In genomic region chr12:124622326-124622725, GRCh38 we compare ENCODE assay signal across 21 cellular contexts.
"Had no signal": no experiment of that assay in that cellular context is flagged by ENCODE, and none has a peak within 500 bp of the region (broad histone marks: within the 10 kb centered on the region; RNA-seq: fewer than 3 reads in every experiment).

No MANE protein-coding gene starts in this region.

- H3K9me3 Mint-ChIP-seq: activated T-cell treated with anti-CD3 and anti-CD28 coated beads, Interleukin-2, amount 50 U/mL, for 24 hours; activated T-helper 2 cell treated with anti-CD3 and anti-CD28 coated beads, Interferon-gamma antibody, Interleukin-2, Interleukin-4, amounts not matched to agents 10 μg/mL and 5 μg/mL and 100 μg/mL, durations not matched to agents 14 hours and 24 hours and 36 hours; neural progenitor cell; stimulated activated naive CD8-positive, alpha-beta T cell treated with anti-CD3 and anti-CD28 coated beads, Interleukin-15, Interleukin-2, amounts not matched to agents 100 ng/mL and 50 ng/mL, for 24 hours had no signal

- H3K4me2 ChIP-seq: hepatocyte, neural progenitor cell had no signal

- H3K4me3 Mint-ChIP-seq: activated T-cell treated with anti-CD3 and anti-CD28 coated beads, Interleukin-2, amount 50 U/mL, for 24 hours; brain; naive B cell; neural progenitor cell; stimulated activated naive CD8-positive, alpha-beta T cell treated with anti-CD3 and anti-CD28 coated beads, Interleukin-15, Interleukin-2, amounts not matched to agents 100 ng/mL and 50 ng/mL, for 24 hours had no signal

- H3K4me3 ChIP-seq: hepatocyte, neural progenitor cell, tibial artery had no signal

- H3K79me2 ChIP-seq: hepatocyte had no signal

- H3K9me3 ChIP-seq: tibial artery had no signal

- H3K36me3 Mint-ChIP-seq: brain, naive B cell, neural progenitor cell had no signal

- H3K36me3 ChIP-seq: neural progenitor cell, tibial artery had no signal

- DNase-seq: activated CD8-positive, alpha-beta memory T cell treated with anti-CD3 and anti-CD28 coated beads for 24 hours; activated CD8-positive, alpha-beta memory T cell treated with anti-CD3 and anti-CD28 coated beads, Interleukin-2, amount 50 U/mL, for 4 hours; activated naive CD4-positive, alpha-beta T cell; activated T-cell treated with anti-CD3 and anti-CD28 coated beads, Interleukin-2, amount 50 U/mL, for 24 hours; effector memory CD4-positive, alpha-beta T cell; foreskin melanocyte; kidney glomerular epithelial cell; left ventricle myocardium superior; naive B cell; retina; stimulated activated CD4-positive, alpha-beta T cell treated with anti-CD3 and anti-CD28 coated beads, Interleukin-12 subunit alpha, Interleukin-12 subunit beta, amount 100 ng/mL, for 4 hours; T-helper 1 cell; T-helper 9 cell; tibial artery had no signal

- H3K27ac ChIP-seq: hepatocyte, neural progenitor cell had no signal

- H3K27ac Mint-ChIP-seq: activated T-cell treated with anti-CD3 and anti-CD28 coated beads, Interleukin-2, amount 50 U/mL, for 24 hours; activated T-helper 2 cell treated with anti-CD3 and anti-CD28 coated beads, Interferon-gamma antibody, Interleukin-2, Interleukin-4, amounts not matched to agents 10 μg/mL and 5 μg/mL and 100 μg/mL, durations not matched to agents 14 hours and 24 hours and 36 hours; neural progenitor cell; progenitor cell of endocrine pancreas; stimulated activated naive CD8-positive, alpha-beta T cell treated with anti-CD3 and anti-CD28 coated beads, Interleukin-15, Interleukin-2, amounts not matched to agents 100 ng/mL and 50 ng/mL, for 24 hours had no signal

- H3K27me3 ChIP-seq: hepatocyte, neural progenitor cell, tibial artery had no signal

- H3K27me3 Mint-ChIP-seq: activated T-cell treated with anti-CD3 and anti-CD28 coated beads, Interleukin-2, amount 50 U/mL, for 24 hours had no signal

- H3K9ac ChIP-seq: neural progenitor cell had no signal

- ATAC-seq: esophagus mucosa, left ventricle myocardium superior had no signal

- H2AFZ ChIP-seq: hepatocyte, neural progenitor cell had no signal
